Comparison of ENCODE assay signal across 9 cellular contexts in genomic region chr9:133114451-133114885, GRCh38. TPM values are rescaled to one million over a fixed set of nuclear protein-coding genes. Genes with fewer than 3 reads are reported as not detected.
DNase-seq lines count a peak whose midpoint lies in the region; ATAC-seq, FAIRE-seq and TF ChIP-seq lines count a peak whose summit lies in the region.
"Had no signal": no experiment of that assay in that cellular context is flagged by ENCODE, and none has a peak within 500 bp of the region (broad histone marks: within the 10 kb centered on the region; RNA-seq: fewer than 3 reads in every experiment).

No MANE protein-coding gene starts in this region.

- H3K27ac ChIP-seq in Peyer's patch (peak overlapping the region; percentile 52 to 92 (median 65)), gastroesophageal sphincter (peak overlapping the region; percentile 6 to 79 (median 78))

- H3K4me1 ChIP-seq in Peyer's patch (peaks cover 16 to 74% (median 58%) of the 10 kb centered on the region in 4 donors), gastroesophageal sphincter (peaks cover 0 to 80% (median 71%) of the 10 kb centered on the region in 3 donors)

- H3K9me3 ChIP-seq in Peyer's patch (no peaks in the 10 kb centered on the region), gastroesophageal sphincter (no peaks in the 10 kb centered on the region)
- H3K9me3 ChIP-seq: uterus had no signal

- TF ChIP-seq EP300 in gastroesophageal sphincter (IDR thresholded peaks at IDR 0.05), result no peak

- TF ChIP-seq POLR2A in GM12892 (IDR thresholded peaks at IDR 0.05; ENCODE audit: low read depth, low read length), result no peak
- TF ChIP-seq POLR2A in Peyer's patch (IDR thresholded peaks at IDR 0.05), result no peak
- TF ChIP-seq POLR2A in gastroesophageal sphincter (IDR thresholded peaks at IDR 0.05), result no peak

- TF ChIP-seq CTCF in Peyer's patch (IDR thresholded peaks at IDR 0.05) (no peak), gastroesophageal sphincter (IDR thresholded peaks at IDR 0.05) (no peak)

- no CpG with 5 or more reads among the region's 8 CpGs for WGBS in gastroesophageal sphincter (ENCODE audit: low coverage in 1 of 2), 2 donors

- H3K36me3 ChIP-seq in Peyer's patch, result peaks cover 0 to 27% (median 0%) of the 10 kb centered on the region in 3 donors
- H3K36me3 ChIP-seq in gastroesophageal sphincter, result peaks cover 0 to 27% of the 10 kb centered on the region in 2 donors
- H3K36me3 ChIP-seq: uterus had no signal

- H3K27me3 ChIP-seq in Peyer's patch, result no peaks in the 10 kb centered on the region
- H3K27me3 ChIP-seq in gastroesophageal sphincter, result no peaks in the 10 kb centered on the region
- H3K27me3 ChIP-seq: uterus had no signal

- DNase-seq in GM12892 (ENCODE audit: insufficient read length) (no peak), Peyer's patch (peak in 1 of 3 donors; percentile 69), retina (peak; percentile 80), DMS53 treated with DMSO at 0.1 percent for 48 hours (lab: John Stamatoyannopoulos, UW; ENCODE audit: unreplicated experiment) (no peak), GDM1 (lab: John Stamatoyannopoulos, UW) (no peak), amniotic stem cell (lab: John Stamatoyannopoulos, UW) (no peak)

- FAIRE-seq in GM12892 (lab: Jason Lieb, UNC), result peak; percentile 54

- peak; percentile 19 for ATAC-seq in gastroesophageal sphincter
- ATAC-seq in GM21825 (IDR thresholded peaks at IDR 0.05; ENCODE audit: unreplicated experiment), result no peak

- H3K4me3 ChIP-seq in Peyer's patch, result no peak overlapping the region
- no peak overlapping the region for H3K4me3 ChIP-seq in gastroesophageal sphincter
- H3K4me3 ChIP-seq: uterus had no signal

RNA-seq across cellular contexts. Expression of gene RALGDS, which starts 6.6 kb away (rescaled TPM):
- polyA plus RNA-seq in GM12892 (2012; ENCODE audit: missing spikeins), result 24.6 TPM
- total RNA-seq in Peyer's patch (100 to 1,000 TPM in 2 of 4 donors, 10 to 100 TPM in 2; 53.1 to 237 (median 139) TPM), gastroesophageal sphincter (10 to 100 TPM; 44.8 to 53.0 (median 49.8) TPM)

RNA-seq across cellular contexts. Expression of gene GBGT1, which starts 49.2 kb away (rescaled TPM):
- 3.5 TPM for polyA plus RNA-seq in GM12892 (2012; ENCODE audit: missing spikeins)
- 10 to 100 TPM in 3 of 4 donors, 1 to 10 TPM in 1; 7.0 to 49.5 (median 14.1) TPM for total RNA-seq in Peyer's patch
- total RNA-seq in gastroesophageal sphincter, result 10 to 100 TPM; 11.3 to 18.0 (median 15.6) TPM

RNA-seq across cellular contexts. Expression of gene CEL, which starts 52.7 kb away (rescaled TPM):
- polyA plus RNA-seq in GM12892 (2012; ENCODE audit: missing spikeins), result 0.17 TPM
- total RNA-seq in Peyer's patch (1 to 10 TPM; 1.6 to 9.1 (median 5.8) TPM), gastroesophageal sphincter (under 1 TPM in 3 of 4 donors, not detected in 1; 0.35 to 0.81 (median 0.62) TPM)
